38 cellular contexts compared by ENCODE assay signal in the genomic region with DNA sequence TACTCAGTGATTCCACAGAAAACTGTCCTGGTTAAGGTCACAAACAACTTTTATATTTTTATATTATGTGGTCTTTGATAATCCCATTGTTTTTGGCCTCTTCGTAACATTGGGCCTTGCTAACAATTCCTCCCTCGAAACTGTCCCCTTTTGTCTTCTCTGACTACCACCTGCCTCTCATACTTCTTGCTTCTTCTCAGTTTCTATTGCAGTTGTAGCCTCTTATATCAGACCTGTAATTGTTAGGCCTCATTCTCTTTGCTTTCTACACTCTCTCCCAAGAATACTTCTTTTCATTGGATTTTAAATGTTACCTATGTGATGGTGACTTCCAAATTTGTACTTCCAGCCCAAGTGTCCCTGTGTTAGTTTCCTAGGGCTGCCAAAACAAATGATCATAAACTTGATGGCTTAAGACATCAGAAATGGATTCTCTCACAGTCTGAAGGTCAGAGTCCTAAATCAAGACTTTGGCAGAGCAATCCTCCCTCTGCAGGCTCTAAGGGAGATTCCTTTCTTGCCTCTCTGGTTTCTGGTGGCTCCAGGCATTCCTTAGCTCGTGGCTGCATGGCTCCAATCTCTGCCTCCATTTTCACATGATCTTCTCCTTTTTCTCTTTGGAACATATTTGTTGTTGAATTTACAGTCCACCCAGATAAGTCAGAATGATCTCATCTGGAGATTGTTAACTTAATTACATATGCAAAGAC. TPM values are rescaled to one million over a fixed set of nuclear protein-coding genes. Genes with fewer than 3 reads are reported as not detected.
"Had no signal": no experiment of that assay in that cellular context is flagged by ENCODE, and none has a peak within 500 bp of the region (broad histone marks: within the 10 kb centered on the region; RNA-seq: fewer than 3 reads in every experiment).

No MANE protein-coding gene starts in this region.

- H3K36me3 Mint-ChIP-seq: activated CD4-positive, alpha-beta memory T cell treated with anti-CD3 and anti-CD28 coated beads for 36 hours; activated CD8-positive, alpha-beta memory T cell treated with anti-CD3 and anti-CD28 coated beads, Interleukin-2, amount 10 ng/mL, durations not matched to agents 7 days and 5 days; activated naive CD8-positive, alpha-beta T cell had no signal

- H3K4me3 ChIP-seq: coronary artery, dorsolateral prefrontal cortex, gastroesophageal sphincter, heart right ventricle, hepatocyte had no signal

- H3K4me3 Mint-ChIP-seq: activated CD4-positive, alpha-beta memory T cell treated with anti-CD3 and anti-CD28 coated beads for 36 hours; activated CD4-positive, alpha-beta T cell treated with anti-CD3 and anti-CD28 coated beads for 36 hours; activated CD4-positive, alpha-beta T cell treated with anti-CD3 and anti-CD28 coated beads, Interleukin-2, amount 10 ng/mL, durations not matched to agents 24 days and 14 days; activated CD8-positive, alpha-beta memory T cell treated with anti-CD3 and anti-CD28 coated beads, Interleukin-2, amount 10 ng/mL, durations not matched to agents 7 days and 5 days; activated CD8-positive, alpha-beta T cell treated with anti-CD3 and anti-CD28 coated beads, Interleukin-2, amount 10 ng/mL, durations not matched to agents 7 days and 5 days; activated naive CD8-positive, alpha-beta T cell; activated T-cell treated with anti-CD3 and anti-CD28 coated beads, Interleukin-2, amount 50 U/mL, for 72 hours; dendritic cell treated with granulocyte-macrophage colony-stimulating factor and Interleukin-4, amounts not matched to agents 40 ng/mL and 50 ng/mL, for 4 days; effector memory CD8-positive, alpha-beta T cell; T-helper 17 cell; T-helper 2 cell treated with Interferon-gamma antibody and Interleukin-4, amounts not matched to agents 5 μg/mL and 100 μg/mL, for 36 hours had no signal

- H3K27me3 ChIP-seq: brain microvascular endothelial cell, dorsolateral prefrontal cortex, foreskin keratinocyte, gastroesophageal sphincter, heart right ventricle, hepatocyte had no signal

- H3K27ac Mint-ChIP-seq: activated CD4-positive, alpha-beta memory T cell treated with anti-CD3 and anti-CD28 coated beads for 36 hours; activated CD4-positive, alpha-beta T cell treated with anti-CD3 and anti-CD28 coated beads for 36 hours; activated CD4-positive, alpha-beta T cell treated with anti-CD3 and anti-CD28 coated beads, Interleukin-2, amount 10 ng/mL, durations not matched to agents 24 days and 14 days; activated CD8-positive, alpha-beta memory T cell treated with anti-CD3 and anti-CD28 coated beads, Interleukin-2, amount 10 ng/mL, durations not matched to agents 7 days and 5 days; activated CD8-positive, alpha-beta T cell treated with anti-CD3 and anti-CD28 coated beads, Interleukin-2, amount 10 ng/mL, durations not matched to agents 7 days and 5 days; activated naive CD8-positive, alpha-beta T cell; activated T-cell treated with anti-CD3 and anti-CD28 coated beads, Interleukin-2, amount 50 U/mL, for 72 hours; dendritic cell treated with granulocyte-macrophage colony-stimulating factor and Interleukin-4, amounts not matched to agents 40 ng/mL and 50 ng/mL, for 4 days; effector memory CD8-positive, alpha-beta T cell; T-helper 17 cell; T-helper 2 cell treated with Interferon-gamma antibody and Interleukin-4, amounts not matched to agents 5 μg/mL and 100 μg/mL, for 36 hours had no signal

- H3K27me3 Mint-ChIP-seq: activated CD4-positive, alpha-beta memory T cell treated with anti-CD3 and anti-CD28 coated beads for 36 hours; activated CD4-positive, alpha-beta T cell treated with anti-CD3 and anti-CD28 coated beads for 36 hours; activated CD4-positive, alpha-beta T cell treated with anti-CD3 and anti-CD28 coated beads, Interleukin-2, amount 10 ng/mL, durations not matched to agents 24 days and 14 days; activated CD8-positive, alpha-beta memory T cell treated with anti-CD3 and anti-CD28 coated beads, Interleukin-2, amount 10 ng/mL, durations not matched to agents 7 days and 5 days; activated naive CD8-positive, alpha-beta T cell; dendritic cell treated with granulocyte-macrophage colony-stimulating factor and Interleukin-4, amounts not matched to agents 40 ng/mL and 50 ng/mL, for 4 days; effector memory CD8-positive, alpha-beta T cell; T-helper 17 cell had no signal

- H3K4me2 ChIP-seq: hepatocyte had no signal

- H2AFZ ChIP-seq: hepatocyte had no signal

- H3K4me1 Mint-ChIP-seq: activated CD4-positive, alpha-beta T cell treated with anti-CD3 and anti-CD28 coated beads for 36 hours; activated CD4-positive, alpha-beta T cell treated with anti-CD3 and anti-CD28 coated beads, Interleukin-2, amount 10 ng/mL, durations not matched to agents 24 days and 14 days; activated CD8-positive, alpha-beta memory T cell treated with anti-CD3 and anti-CD28 coated beads, Interleukin-2, amount 10 ng/mL, durations not matched to agents 7 days and 5 days; T-helper 17 cell had no signal

- H3K4me1 ChIP-seq: foreskin keratinocyte, gastroesophageal sphincter, heart right ventricle had no signal

- H3K9me3 ChIP-seq: gastroesophageal sphincter had no signal

- DNase-seq: activated CD4-positive, alpha-beta memory T cell treated with anti-CD3 and anti-CD28 coated beads for 36 hours; activated CD4-positive, alpha-beta T cell treated with anti-CD3 and anti-CD28 coated beads for 36 hours; activated CD4-positive, alpha-beta T cell treated with anti-CD3 and anti-CD28 coated beads, Interleukin-2, amount 10 ng/mL, durations not matched to agents 24 days and 14 days; activated CD4-positive, CD25-positive, alpha-beta regulatory T cell; activated CD4-positive, CD25-positive, alpha-beta regulatory T cell treated with anti-CD3 and anti-CD28 coated beads, Interleukin-2, amount 50 U/mL, for 72 hours; activated CD8-positive, alpha-beta memory T cell treated with anti-CD3 and anti-CD28 coated beads, Interleukin-2, amount 10 ng/mL, durations not matched to agents 7 days and 5 days; activated CD8-positive, alpha-beta memory T cell treated with anti-CD3 and anti-CD28 coated beads, Interleukin-2, amount 50 U/mL, for 4 hours; activated CD8-positive, alpha-beta T cell treated with anti-CD3 and anti-CD28 coated beads, Interleukin-2, amount 10 ng/mL, durations not matched to agents 7 days and 5 days; activated gamma-delta T cell treated with Interleukin-2 at 50 U/mL for 16 hours; activated naive CD4-positive, alpha-beta T cell treated with anti-CD3 and anti-CD28 coated beads, Interleukin-2, amount 50 U/mL, for 16 hours; activated naive CD4-positive, alpha-beta T cell treated with Interleukin-2 at 50 U/mL for 16 hours; activated T-cell treated with anti-CD3 and anti-CD28 coated beads, Interleukin-2, amount 50 U/mL, for 1 hour; activated T-cell treated with anti-CD3 and anti-CD28 coated beads, Interleukin-2, amount 50 U/mL, for 72 hours; amniotic stem cell; anterior cingulate cortex; brain microvascular endothelial cell; caudate nucleus; dorsolateral prefrontal cortex; effector memory CD8-positive, alpha-beta T cell; foreskin keratinocyte; heart right ventricle; T-helper 1 cell; T-helper 17 cell; T1000; WERI-Rb-1 had no signal

- H3K79me2 ChIP-seq: hepatocyte had no signal

- H3K36me3 ChIP-seq: brain microvascular endothelial cell, gastroesophageal sphincter, heart right ventricle, WERI-Rb-1 had no signal

- ATAC-seq: activated CD4-positive, alpha-beta T cell treated with anti-CD3 and anti-CD28 coated beads for 36 hours; activated CD8-positive, alpha-beta memory T cell treated with anti-CD3 and anti-CD28 coated beads, Interleukin-2, amount 10 ng/mL, durations not matched to agents 7 days and 5 days; activated CD8-positive, alpha-beta T cell treated with anti-CD3 and anti-CD28 coated beads, Interleukin-2, amount 10 ng/mL, durations not matched to agents 7 days and 5 days; activated T-cell treated with anti-CD3 and anti-CD28 coated beads, Interleukin-2, amount 50 U/mL, for 72 hours; effector memory CD8-positive, alpha-beta T cell; esophagus mucosa; foreskin keratinocyte; gastroesophageal sphincter; heart right ventricle; T-helper 17 cell had no signal

- H3K9me3 Mint-ChIP-seq: activated CD4-positive, alpha-beta memory T cell treated with anti-CD3 and anti-CD28 coated beads for 36 hours; activated CD4-positive, alpha-beta T cell treated with anti-CD3 and anti-CD28 coated beads, Interleukin-2, amount 10 ng/mL, durations not matched to agents 24 days and 14 days had no signal

- H3K27ac ChIP-seq: brain microvascular endothelial cell, coronary artery, epithelial cell of prostate, foreskin keratinocyte, gastroesophageal sphincter, heart right ventricle, hepatocyte, WERI-Rb-1 had no signal

RNA-seq across cellular contexts. Expression of a gene that starts 44.5 kb away (rescaled TPM):
- total RNA-seq: activated CD4-positive, alpha-beta memory T cell treated with anti-CD3 and anti-CD28 coated beads for 36 hours; activated CD4-positive, alpha-beta T cell treated with anti-CD3 and anti-CD28 coated beads for 36 hours; activated CD4-positive, alpha-beta T cell treated with anti-CD3 and anti-CD28 coated beads, Interleukin-2, amount 10 ng/mL, durations not matched to agents 24 days and 14 days; activated CD8-positive, alpha-beta memory T cell treated with anti-CD3 and anti-CD28 coated beads for 36 hours; activated CD8-positive, alpha-beta memory T cell treated with anti-CD3 and anti-CD28 coated beads, Interleukin-2, amount 10 ng/mL, durations not matched to agents 7 days and 5 days; activated CD8-positive, alpha-beta T cell treated with anti-CD3 and anti-CD28 coated beads, Interleukin-2, amount 10 ng/mL, durations not matched to agents 7 days and 5 days; activated T-cell treated with anti-CD3 and anti-CD28 coated beads, Interleukin-2, amount 50 U/mL, for 72 hours; astrocyte; chondrocyte; endothelial cell of umbilical vein; esophagus mucosa; foreskin keratinocyte; glomerular endothelial cell; heart right ventricle; hepatocyte; T-helper 17 cell had no signal
